21 cellular contexts compared by ENCODE assay signal in the genomic region with DNA sequence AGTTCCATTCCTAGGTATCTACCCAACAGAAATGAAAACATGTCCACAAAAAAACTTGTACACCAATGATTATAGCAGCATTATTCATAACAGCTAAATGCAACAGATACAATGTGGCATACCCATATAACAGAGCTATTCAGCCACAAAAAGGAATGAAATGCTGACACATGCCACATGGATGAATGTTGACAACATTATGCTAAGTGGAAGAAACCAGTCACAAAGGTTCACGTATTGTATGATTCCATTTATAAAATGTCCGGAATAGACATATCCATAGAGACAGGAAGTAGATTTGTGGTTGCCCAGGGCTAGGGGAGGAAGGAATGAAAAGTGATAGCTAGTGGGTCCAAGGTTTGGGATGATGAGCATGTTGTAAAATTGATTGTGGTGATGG.
"Had no signal": no experiment of that assay in that cellular context is flagged by ENCODE, and none has a peak within 500 bp of the region (broad histone marks: within the 10 kb centered on the region; RNA-seq: fewer than 3 reads in every experiment).

No MANE protein-coding gene starts in this region.

- ATAC-seq: foreskin keratinocyte; psoas muscle; right lobe of liver; stimulated activated naive B cell treated with anti-CD40 and anti-IgM and Interleukin-4, amounts not matched to agents 10 μg/mL and 1 μg/mL and 100 μg/mL, for 72 hours; stimulated activated naive CD8-positive, alpha-beta T cell treated with anti-CD3 and anti-CD28 coated beads, Interleukin-15, amount 100 ng/mL, for 72 hours had no signal

- H3K27me3 Mint-ChIP-seq: memory B cell; naive B cell; stimulated activated naive B cell treated with anti-CD40 and anti-IgM and Interleukin-4, amounts not matched to agents 10 μg/mL and 1 μg/mL and 100 μg/mL, for 72 hours; stimulated activated naive CD8-positive, alpha-beta T cell treated with anti-CD3 and anti-CD28 coated beads, Interleukin-15, amount 100 ng/mL, for 72 hours had no signal

- DNase-seq: cerebellar nuclear complex; colonic mucosa; dermis blood vessel endothelial cell; effector CD4-positive, alpha-beta T cell; endodermal cell; erythroblast; foreskin keratinocyte; head of caudate nucleus; kidney glomerular epithelial cell; midbrain; naive B cell; occipital lobe; psoas muscle; retina; right lobe of liver; stimulated activated CD4-positive, alpha-beta T cell treated with anti-CD3 and anti-CD28 coated beads, Interleukin-2, amount 100 ng/mL, for 24 hours; stimulated activated CD4-positive, alpha-beta T cell treated with anti-CD3 and anti-CD28 coated beads, Interleukin-4, amount 100 ng/mL, for 4 hours; stimulated activated naive B cell treated with anti-CD40 and anti-IgM and Interleukin-4, amounts not matched to agents 10 μg/mL and 1 μg/mL and 100 μg/mL, for 72 hours; stimulated activated naive CD8-positive, alpha-beta T cell treated with anti-CD3 and anti-CD28 coated beads, Interleukin-15, amount 100 ng/mL, for 72 hours had no signal

- H3K4me3 Mint-ChIP-seq: endodermal cell; memory B cell; naive B cell; nephron; stimulated activated naive B cell treated with anti-CD40 and anti-IgM and Interleukin-4, amounts not matched to agents 10 μg/mL and 1 μg/mL and 100 μg/mL, for 72 hours; stimulated activated naive CD8-positive, alpha-beta T cell treated with anti-CD3 and anti-CD28 coated beads, Interleukin-15, amount 100 ng/mL, for 72 hours had no signal

- H3K9me3 Mint-ChIP-seq: endodermal cell; memory B cell; naive B cell; nephron; stimulated activated naive CD8-positive, alpha-beta T cell treated with anti-CD3 and anti-CD28 coated beads, Interleukin-15, amount 100 ng/mL, for 72 hours had no signal

- H3K4me1 Mint-ChIP-seq: stimulated activated naive CD8-positive, alpha-beta T cell treated with anti-CD3 and anti-CD28 coated beads, Interleukin-15, amount 100 ng/mL, for 72 hours had no signal

- H3K27ac Mint-ChIP-seq: endodermal cell; memory B cell; stimulated activated naive B cell treated with anti-CD40 and anti-IgM and Interleukin-4, amounts not matched to agents 10 μg/mL and 1 μg/mL and 100 μg/mL, for 72 hours; stimulated activated naive CD8-positive, alpha-beta T cell treated with anti-CD3 and anti-CD28 coated beads, Interleukin-15, amount 100 ng/mL, for 72 hours had no signal
